10 cellular contexts compared by ENCODE assay signal in genomic region chr16:85126731-85127662, GRCh38. TPM values are rescaled to one million over a fixed set of nuclear protein-coding genes. Genes with fewer than 3 reads are reported as not detected.
DNase-seq lines count a peak whose midpoint lies in the region; ATAC-seq and TF ChIP-seq lines count a peak whose summit lies in the region.
"Had no signal": no experiment of that assay in that cellular context is flagged by ENCODE, and none has a peak within 500 bp of the region (broad histone marks: within the 10 kb centered on the region; RNA-seq: fewer than 3 reads in every experiment).

No MANE protein-coding gene starts in this region.

- no peaks in the 10 kb centered on the region for H3K36me3 Mint-ChIP-seq in effector memory CD8-positive, alpha-beta T cell (ENCODE audit: insufficient read depth)
- H3K36me3 Mint-ChIP-seq: CD4-positive, CD25-positive, alpha-beta regulatory T cell had no signal

- H3K4me3 ChIP-seq in SJSA1: no peak overlapping the region
- no peak overlapping the region for H3K4me3 ChIP-seq in fibroblast of pulmonary artery (replicated peaks; ENCODE audit: low read depth, low read length)
- no peak overlapping the region for H3K4me3 ChIP-seq in skin epidermis
- H3K4me3 ChIP-seq in tibial nerve: no peak overlapping the region

- H3K9me3 Mint-ChIP-seq in effector memory CD8-positive, alpha-beta T cell: no peaks in the 10 kb centered on the region
- H3K9me3 Mint-ChIP-seq: CD4-positive, CD25-positive, alpha-beta regulatory T cell had no signal

- ATAC-seq in GM21528 (IDR thresholded peaks at IDR 0.05; ENCODE audit: low FRiP score, unreplicated experiment): no peak
- ATAC-seq in effector memory CD8-positive, alpha-beta T cell (replicated peaks): no peak

- TF ChIP-seq EP300 in tibial nerve (IDR thresholded peaks at IDR 0.05): peak in 1 of 2 donors; percentile 10

- TF ChIP-seq POLR2A in tibial nerve (IDR thresholded peaks at IDR 0.05): no peak

- WGBS in tibial nerve, 2 donors: 18 to 27% methylated on average over 21 to 22 of the region's 22 CpGs

- H3K27me3 ChIP-seq in SJSA1 (replicated peaks) (no peaks in the 10 kb centered on the region), tibial nerve (no peaks in the 10 kb centered on the region)

- H3K4me1 ChIP-seq in SJSA1 (replicated peaks) (peaks cover 48% of the 10 kb centered on the region), tibial nerve (peaks cover 5 to 45% (median 32%) of the 10 kb centered on the region in 4 donors)

- peak; percentile 76 for DNase-seq in NCI-H82 (lab: John Stamatoyannopoulos, UW)
- DNase-seq in NCI-H82 treated with DMSO at 0.1 percent for 48 hours (lab: John Stamatoyannopoulos, UW; ENCODE audit: unreplicated experiment): no peak
- DNase-seq in SJSA1 (ENCODE audit: low read depth in 1 of 2, low spot score in 2 of 2): peak; percentile 89 to 94
- peak; percentile 92 for DNase-seq in fibroblast of pulmonary artery (ENCODE audit: low read depth)
- no peak for DNase-seq in effector memory CD8-positive, alpha-beta T cell
- no peak for DNase-seq in tibial nerve (ENCODE audit: low spot score in 2 of 2)
- DNase-seq: CD4-positive, CD25-positive, alpha-beta regulatory T cell had no signal

- H3K9me3 ChIP-seq in SJSA1 (replicated peaks) (no peaks in the 10 kb centered on the region), tibial nerve (no peaks in the 10 kb centered on the region)

- H3K36me3 ChIP-seq in SJSA1 (no peaks in the 10 kb centered on the region), tibial nerve (no peaks in the 10 kb centered on the region)

- no peaks in the 10 kb centered on the region for H3K27me3 Mint-ChIP-seq in effector memory CD8-positive, alpha-beta T cell
- H3K27me3 Mint-ChIP-seq: CD4-positive, CD25-positive, alpha-beta regulatory T cell had no signal

- TF ChIP-seq CTCF in fibroblast of pulmonary artery (IDR thresholded peaks at IDR 0.05; ENCODE audit: low read length, missing control alignments) (no peak), tibial nerve (IDR thresholded peaks at IDR 0.05) (no peak)

- no peaks in the 10 kb centered on the region for H3K4me1 Mint-ChIP-seq in effector memory CD8-positive, alpha-beta T cell (ENCODE audit: low read depth in 2 of 2)
- H3K4me1 Mint-ChIP-seq: CD4-positive, CD25-positive, alpha-beta regulatory T cell had no signal

- H3K27ac ChIP-seq in SJSA1: peak overlapping the region; percentile 98
- peak overlapping the region in 13 of 21 experiments; percentile 10 to 75 (median 50) for H3K27ac ChIP-seq in skin epidermis
- H3K27ac ChIP-seq in tibial nerve: peak overlapping the region in 2 of 4 donors; percentile 61 to 76

- no peak overlapping the region for H3K27ac Mint-ChIP-seq in effector memory CD8-positive, alpha-beta T cell

- H3K4me3 Mint-ChIP-seq in effector memory CD8-positive, alpha-beta T cell: no peak overlapping the region
- H3K4me3 Mint-ChIP-seq: CD4-positive, CD25-positive, alpha-beta regulatory T cell had no signal

RNA-seq across cellular contexts. Expression of gene CIBAR2, which starts 14.7 kb away (rescaled TPM):
- total RNA-seq in SJSA1 (2014; rRNA removed; shearing (Covaris generic)): 0.05 TPM in 1 of 2 replicates, not detected in the other
- total RNA-seq in tibial nerve: not detected
- total RNA-seq: CD4-positive, CD25-positive, alpha-beta regulatory T cell; liver had no signal

Comparison
In these comparisons a context has a peak if more than half of its experiments do, and no peak if none do; other contexts are left out.
1. DNase-seq: peak in NCI-H82 (single experiment), SJSA1 (2 of 2) and fibroblast of pulmonary artery (single experiment); none in NCI-H82 treated with DMSO at 0.1 percent for 48 hours (single experiment), effector memory CD8-positive, alpha-beta T cell (0 of 3) and tibial nerve (0 of 2).